ENCODE assay signal across 20 cellular contexts in the genomic region with DNA sequence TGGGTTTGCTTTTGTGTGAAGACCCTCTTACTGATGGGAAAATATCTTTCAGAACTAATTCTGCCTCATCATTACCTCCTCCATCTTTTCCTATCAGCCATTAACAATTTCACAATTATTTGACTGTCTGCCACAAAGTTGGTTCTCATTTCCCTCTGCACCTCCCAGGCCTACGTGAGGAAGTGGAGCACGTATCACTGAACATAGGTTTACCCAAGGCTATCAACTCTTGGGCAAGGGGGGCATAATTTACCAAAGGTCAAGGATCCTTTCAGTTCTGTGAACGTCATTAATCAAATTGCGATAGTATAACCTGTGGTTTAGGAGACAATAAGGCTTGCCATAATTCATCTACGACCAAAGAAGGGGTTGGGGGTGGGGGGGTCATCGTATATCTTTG.
DNase-seq lines count a peak whose midpoint lies in the region; ATAC-seq and TF ChIP-seq lines count a peak whose summit lies in the region.
"Had no signal": no experiment of that assay in that cellular context is flagged by ENCODE, and none has a peak within 500 bp of the region (broad histone marks: within the 10 kb centered on the region; RNA-seq: fewer than 3 reads in every experiment).

No MANE protein-coding gene starts in this region.

- CTCF ChIA-PET in activated CD8-positive, alpha-beta T cell treated with anti-CD3 and anti-CD28 coated beads for 36 hours (lab: Charles Lee), result interaction anchor here (1.6 kb wide), 1 partner anchor 12 kb away, joined by 5 read pairs; no protein-coding TSS in a partner anchor

- POLR2A ChIA-PET in activated CD8-positive, alpha-beta T cell treated with anti-CD3 and anti-CD28 coated beads for 36 hours (lab: Charles Lee), result no interaction called here

- no peak for TF ChIP-seq CTCF in natural killer cell (IDR thresholded peaks at IDR 0.05)
- TF ChIP-seq CTCF in activated CD8-positive, alpha-beta T cell treated with anti-CD3 and anti-CD28 coated beads for 36 hours (IDR thresholded peaks at IDR 0.05), result no peak

- no peaks in the 10 kb centered on the region for H3K9me3 Mint-ChIP-seq in natural killer cell treated with Interleukin-12 subunit alpha and Interleukin-12 subunit beta and Interleukin-15 and Interleukin-18, amount 100 ng/mL, for 72 hours
- H3K9me3 Mint-ChIP-seq in natural killer cell, result no peaks in the 10 kb centered on the region
- no peaks in the 10 kb centered on the region for H3K9me3 Mint-ChIP-seq in activated CD8-positive, alpha-beta T cell treated with anti-CD3 and anti-CD28 coated beads for 36 hours
- peaks cover 0 to 4% of the 10 kb centered on the region in 2 donors for H3K9me3 Mint-ChIP-seq in stimulated activated naive CD8-positive, alpha-beta T cell treated with anti-CD3 and anti-CD28 coated beads, Interleukin-15, amount 100 ng/mL, for 72 hours
- H3K9me3 Mint-ChIP-seq in stimulated activated naive B cell treated with anti-CD40 and anti-IgM and Interleukin-4, amounts not matched to agents 10 μg/mL and 1 μg/mL and 100 μg/mL, for 72 hours, result no peaks in the 10 kb centered on the region
- H3K9me3 Mint-ChIP-seq: dendritic cell treated with granulocyte-macrophage colony-stimulating factor and Interleukin-4, amounts not matched to agents 40 ng/mL and 50 ng/mL, for 4 days had no signal

- peak overlapping the region; percentile 9 to 15 for H3K27ac Mint-ChIP-seq in natural killer cell treated with Interleukin-12 subunit alpha and Interleukin-12 subunit beta and Interleukin-15 and Interleukin-18, amount 100 ng/mL, for 72 hours
- H3K27ac Mint-ChIP-seq in natural killer cell, result peak overlapping the region in 1 of 2 donors; percentile 44
- peak overlapping the region; percentile 71 for H3K27ac Mint-ChIP-seq in activated CD8-positive, alpha-beta T cell treated with anti-CD3 and anti-CD28 coated beads for 36 hours
- H3K27ac Mint-ChIP-seq in stimulated activated naive CD8-positive, alpha-beta T cell treated with anti-CD3 and anti-CD28 coated beads, Interleukin-15, amount 100 ng/mL, for 72 hours, result peak overlapping the region; percentile 90 to 97
- no peak overlapping the region for H3K27ac Mint-ChIP-seq in stimulated activated naive B cell treated with anti-CD40 and anti-IgM and Interleukin-4, amounts not matched to agents 10 μg/mL and 1 μg/mL and 100 μg/mL, for 72 hours
- H3K27ac Mint-ChIP-seq: dendritic cell treated with granulocyte-macrophage colony-stimulating factor and Interleukin-4, amounts not matched to agents 40 ng/mL and 50 ng/mL, for 4 days had no signal

- DNase-seq in natural killer cell treated with Interleukin-12 subunit alpha and Interleukin-12 subunit beta and Interleukin-15 and Interleukin-18, amount 100 ng/mL, for 72 hours (ENCODE audit: low spot score), result no peak
- DNase-seq in natural killer cell, result no peak
- peak; percentile 5 for DNase-seq in NCI-H774 (lab: John Stamatoyannopoulos, UW)
- DNase-seq in activated CD8-positive, alpha-beta T cell treated with anti-CD3 and anti-CD28 coated beads for 36 hours, result no peak
- no peak for DNase-seq in stimulated activated naive CD8-positive, alpha-beta T cell treated with anti-CD3 and anti-CD28 coated beads, Interleukin-15, amount 100 ng/mL, for 72 hours
- DNase-seq in stimulated activated naive B cell treated with anti-CD40 and anti-IgM and Interleukin-4, amounts not matched to agents 10 μg/mL and 1 μg/mL and 100 μg/mL, for 72 hours, result no peak
- DNase-seq in putamen (ENCODE audit: low spot score), result no peak
- DNase-seq: BE2C; DMS79; H7; KG1; NCI-H226; OCI-M1; stimulated activated CD4-positive, alpha-beta T cell treated with anti-CD3 and anti-CD28 coated beads, Interleukin-15, amount 100 ng/mL, for 24 hours; stimulated activated naive CD4-positive, alpha-beta T cell; upper lobe of left lung had no signal

- no peak for ATAC-seq in natural killer cell treated with Interleukin-12 subunit alpha and Interleukin-12 subunit beta and Interleukin-15 and Interleukin-18, amount 100 ng/mL, for 72 hours
- no peak for ATAC-seq in natural killer cell
- ATAC-seq in activated CD8-positive, alpha-beta T cell treated with anti-CD3 and anti-CD28 coated beads for 36 hours, result no peak
- no peak for ATAC-seq in stimulated activated naive CD8-positive, alpha-beta T cell treated with anti-CD3 and anti-CD28 coated beads, Interleukin-15, amount 100 ng/mL, for 72 hours
- ATAC-seq in stimulated activated naive B cell treated with anti-CD40 and anti-IgM and Interleukin-4, amounts not matched to agents 10 μg/mL and 1 μg/mL and 100 μg/mL, for 72 hours (replicated peaks), result no peak
- ATAC-seq in HG02798 (IDR thresholded peaks at IDR 0.05; ENCODE audit: poor library complexity, unreplicated experiment), result no peak
- ATAC-seq: gastroesophageal sphincter, SK-N-SH treated with all-trans-retinoic acid at 6 μM for 48 hours had no signal

- H3K27me3 Mint-ChIP-seq in natural killer cell treated with Interleukin-12 subunit alpha and Interleukin-12 subunit beta and Interleukin-15 and Interleukin-18, amount 100 ng/mL, for 72 hours, result peaks cover 0 to 3% of the 10 kb centered on the region in 2 donors
- no peaks in the 10 kb centered on the region for H3K27me3 Mint-ChIP-seq in natural killer cell (ENCODE audit: low read depth in 2 of 2)
- no peaks in the 10 kb centered on the region for H3K27me3 Mint-ChIP-seq in activated CD8-positive, alpha-beta T cell treated with anti-CD3 and anti-CD28 coated beads for 36 hours
- H3K27me3 Mint-ChIP-seq in stimulated activated naive CD8-positive, alpha-beta T cell treated with anti-CD3 and anti-CD28 coated beads, Interleukin-15, amount 100 ng/mL, for 72 hours, result no peaks in the 10 kb centered on the region
- peaks cover 0 to 5% of the 10 kb centered on the region in 2 donors for H3K27me3 Mint-ChIP-seq in stimulated activated naive B cell treated with anti-CD40 and anti-IgM and Interleukin-4, amounts not matched to agents 10 μg/mL and 1 μg/mL and 100 μg/mL, for 72 hours
- H3K27me3 Mint-ChIP-seq: dendritic cell treated with granulocyte-macrophage colony-stimulating factor and Interleukin-4, amounts not matched to agents 40 ng/mL and 50 ng/mL, for 4 days had no signal

- H3K36me3 Mint-ChIP-seq in natural killer cell treated with Interleukin-12 subunit alpha and Interleukin-12 subunit beta and Interleukin-15 and Interleukin-18, amount 100 ng/mL, for 72 hours, result no peaks in the 10 kb centered on the region
- H3K36me3 Mint-ChIP-seq in natural killer cell, result no peaks in the 10 kb centered on the region
- no peaks in the 10 kb centered on the region for H3K36me3 Mint-ChIP-seq in activated CD8-positive, alpha-beta T cell treated with anti-CD3 and anti-CD28 coated beads for 36 hours (ENCODE audit: low read depth)
- H3K36me3 Mint-ChIP-seq in stimulated activated naive B cell treated with anti-CD40 and anti-IgM and Interleukin-4, amounts not matched to agents 10 μg/mL and 1 μg/mL and 100 μg/mL, for 72 hours, result no peaks in the 10 kb centered on the region

- peaks cover 23 to 41% of the 10 kb centered on the region in 2 donors for H3K4me1 Mint-ChIP-seq in natural killer cell treated with Interleukin-12 subunit alpha and Interleukin-12 subunit beta and Interleukin-15 and Interleukin-18, amount 100 ng/mL, for 72 hours (ENCODE audit: low read depth in 2 of 2)
- H3K4me1 Mint-ChIP-seq in natural killer cell, result peaks cover 14 to 15% of the 10 kb centered on the region in 2 donors
- H3K4me1 Mint-ChIP-seq in activated CD8-positive, alpha-beta T cell treated with anti-CD3 and anti-CD28 coated beads for 36 hours (ENCODE audit: low read depth), result peaks cover 85% of the 10 kb centered on the region
- peaks cover 96% of the 10 kb centered on the region for H3K4me1 Mint-ChIP-seq in stimulated activated naive CD8-positive, alpha-beta T cell treated with anti-CD3 and anti-CD28 coated beads, Interleukin-15, amount 100 ng/mL, for 72 hours
- peaks cover 0 to 2% of the 10 kb centered on the region in 2 donors for H3K4me1 Mint-ChIP-seq in stimulated activated naive B cell treated with anti-CD40 and anti-IgM and Interleukin-4, amounts not matched to agents 10 μg/mL and 1 μg/mL and 100 μg/mL, for 72 hours

- intact Hi-C loops in natural killer cell (cut with micrococcal nuclease), result loop anchor here (5.0 kb wide), 1 partner anchor 36 kb away; no protein-coding TSS in a partner anchor
- intact Hi-C loops in activated CD8-positive, alpha-beta T cell treated with anti-CD3 and anti-CD28 coated beads for 36 hours (cut with micrococcal nuclease), result no loop called here

- H3K4me3 Mint-ChIP-seq in natural killer cell treated with Interleukin-12 subunit alpha and Interleukin-12 subunit beta and Interleukin-15 and Interleukin-18, amount 100 ng/mL, for 72 hours, result no peak overlapping the region
- H3K4me3 Mint-ChIP-seq in natural killer cell, result no peak overlapping the region
- no peak overlapping the region for H3K4me3 Mint-ChIP-seq in activated CD8-positive, alpha-beta T cell treated with anti-CD3 and anti-CD28 coated beads for 36 hours
- H3K4me3 Mint-ChIP-seq in stimulated activated naive CD8-positive, alpha-beta T cell treated with anti-CD3 and anti-CD28 coated beads, Interleukin-15, amount 100 ng/mL, for 72 hours, result peak overlapping the region; percentile 50 to 60
- no peak overlapping the region for H3K4me3 Mint-ChIP-seq in stimulated activated naive B cell treated with anti-CD40 and anti-IgM and Interleukin-4, amounts not matched to agents 10 μg/mL and 1 μg/mL and 100 μg/mL, for 72 hours
- H3K4me3 Mint-ChIP-seq: dendritic cell treated with granulocyte-macrophage colony-stimulating factor and Interleukin-4, amounts not matched to agents 40 ng/mL and 50 ng/mL, for 4 days had no signal

Comparison
In these comparisons a context has a peak if more than half of its experiments do, and no peak if none do; other contexts are left out.
1. H3K4me3 Mint-ChIP-seq: peak in stimulated activated naive CD8-positive, alpha-beta T cell treated with anti-CD3 and anti-CD28 coated beads, Interleukin-15, amount 100 ng/mL, for 72 hours (2 of 2); none in natural killer cell treated with Interleukin-12 subunit alpha and Interleukin-12 subunit beta and Interleukin-15 and Interleukin-18, amount 100 ng/mL, for 72 hours (single experiment), natural killer cell (single experiment), activated CD8-positive, alpha-beta T cell treated with anti-CD3 and anti-CD28 coated beads for 36 hours (single experiment) and stimulated activated naive B cell treated with anti-CD40 and anti-IgM and Interleukin-4, amounts not matched to agents 10 μg/mL and 1 μg/mL and 100 μg/mL, for 72 hours (0 of 2).